ENCODE assay signal across 10 cellular contexts in the genomic region with DNA sequence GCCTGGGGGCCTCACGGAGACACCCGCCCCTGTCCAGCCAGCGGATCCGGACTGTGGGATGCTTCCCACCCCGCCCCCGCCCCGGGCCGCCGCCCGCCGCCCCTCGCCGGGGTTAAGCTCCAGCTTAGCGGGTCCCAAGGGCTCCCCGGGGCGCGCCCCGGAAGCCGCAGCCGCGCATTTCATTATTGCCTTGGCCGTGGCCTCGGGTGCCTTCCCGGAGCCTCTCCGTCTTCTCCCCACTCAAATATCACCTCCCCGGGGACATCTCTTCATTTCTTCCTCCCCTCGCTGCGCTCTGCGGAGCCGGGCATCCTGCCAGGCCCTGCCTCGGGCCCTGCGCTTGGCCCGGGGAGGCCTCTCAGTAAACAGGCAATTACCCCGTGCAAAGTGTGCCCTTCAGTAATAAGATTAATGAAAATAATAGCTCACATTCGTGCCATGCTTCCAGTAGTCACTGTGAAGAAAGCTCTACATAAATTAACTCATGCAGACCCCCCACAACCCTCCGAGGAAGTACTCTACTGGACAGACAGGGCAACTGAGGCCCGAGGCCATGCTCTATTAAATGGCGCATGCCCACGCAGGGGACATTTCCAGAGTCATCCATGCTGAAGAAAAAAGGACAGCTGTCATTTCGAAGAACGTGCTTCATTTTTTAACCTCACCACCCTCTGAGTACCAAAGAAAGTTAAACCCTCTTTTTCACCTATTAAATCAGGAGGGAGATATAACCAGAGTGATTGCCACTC. TPM values are rescaled to one million over a fixed set of nuclear protein-coding genes. Genes with fewer than 3 reads are reported as not detected.
DNase-seq lines count a peak whose midpoint lies in the region; ATAC-seq and TF ChIP-seq lines count a peak whose summit lies in the region.
"Had no signal": no experiment of that assay in that cellular context is flagged by ENCODE, and none has a peak within 500 bp of the region (broad histone marks: within the 10 kb centered on the region; RNA-seq: fewer than 3 reads in every experiment).

No MANE protein-coding gene starts in this region.

- DNase-seq in GM03348 (ENCODE audit: low spot score) (peak; percentile 72), NCI-H2171 (lab: John Stamatoyannopoulos, UW) (peak; percentile 93), choroid plexus epithelial cell (ENCODE audit: low read depth) (peak; percentile 67), psoas muscle (peak; percentile 47 to 66), NOMO-1 treated with dmso at 0.1 percent for 144 hours (lab: John Stamatoyannopoulos, UW; ENCODE audit: unreplicated experiment) (no peak)
- DNase-seq in activated T-cell treated with anti-CD3 and anti-CD28 coated beads, Interleukin-2, amount 50 U/mL, for 1 hour: no peak
- DNase-seq in stimulated activated CD8-positive, alpha-beta memory T cell treated with anti-CD3 and anti-CD28 coated beads, Interleukin-4, amount 100 ng/mL, for 48 hours: no peak
- DNase-seq: retina, T-helper 9 cell had no signal

- peaks cover 0 to 18% (median 0%) of the 10 kb centered on the region in 3 donors for H3K27me3 ChIP-seq in psoas muscle (ENCODE audit: insufficient read depth in 3 of 3, low read length in 2 of 3)

- H3K4me3 ChIP-seq in choroid plexus epithelial cell (ENCODE audit: low read depth, low read length): no peak overlapping the region
- H3K4me3 ChIP-seq in psoas muscle: no peak overlapping the region

- H3K9me3 ChIP-seq in psoas muscle: no peaks in the 10 kb centered on the region

- intact Hi-C loops in psoas muscle (cut with DNase I): no loop called here

- no peaks in the 10 kb centered on the region for H3K4me1 ChIP-seq in psoas muscle

- no peak overlapping the region for H3K27ac ChIP-seq in psoas muscle

- WGBS in psoas muscle, 3 donors: 17 to 26% (median 24%) methylated on average over 23 to 41 of the region's 41 CpGs

- ATAC-seq in psoas muscle (peak in 3 of 4 donors; percentile 17 to 34 (median 22)), HG02571 (IDR thresholded peaks at IDR 0.05; ENCODE audit: unreplicated experiment) (no peak)

- TF ChIP-seq CTCF in choroid plexus epithelial cell (conservative IDR thresholded peaks at IDR 0.05; ENCODE audit: low read depth, low read length) (no peak), psoas muscle (IDR thresholded peaks at IDR 0.05) (no peak)

- H3K36me3 ChIP-seq in psoas muscle (ENCODE audit: insufficient read depth in 1 of 2, low read depth in 1 of 2): no peaks in the 10 kb centered on the region

RNA-seq across cellular contexts. Expression of a gene that starts 49.9 kb away (rescaled TPM):
- 10 to 100 TPM in 3 of 4 donors, 1 to 10 TPM in 1; 8.2 to 14.4 (median 13.7) TPM for total RNA-seq in psoas muscle
- polyA plus RNA-seq in psoas muscle: 10 to 100 TPM in 1 of 3 donors, 1 to 10 TPM in 2; 3.0 to 14.5 (median 4.3) TPM

Comparison
In these comparisons a context has a peak if more than half of its experiments do, and no peak if none do; other contexts are left out.
1. DNase-seq: peak in GM03348 (single experiment), NCI-H2171 (single experiment), choroid plexus epithelial cell (single experiment) and psoas muscle (2 of 2); none in activated T-cell treated with anti-CD3 and anti-CD28 coated beads, Interleukin-2, amount 50 U/mL, for 1 hour (single experiment), NOMO-1 treated with dmso at 0.1 percent for 144 hours (single experiment) and stimulated activated CD8-positive, alpha-beta memory T cell treated with anti-CD3 and anti-CD28 coated beads, Interleukin-4, amount 100 ng/mL, for 48 hours (single experiment).